9 cellular contexts compared by ENCODE assay signal in genomic region chrX:145190801-145191389, GRCh38. TPM values are rescaled to one million over a fixed set of nuclear protein-coding genes. Genes with fewer than 3 reads are reported as not detected.
DNase-seq lines count a peak whose midpoint lies in the region; ATAC-seq and TF ChIP-seq lines count a peak whose summit lies in the region.
"Had no signal": no experiment of that assay in that cellular context is flagged by ENCODE, and none has a peak within 500 bp of the region (broad histone marks: within the 10 kb centered on the region; RNA-seq: fewer than 3 reads in every experiment).

No MANE protein-coding gene starts in this region.

- TF ChIP-seq CTCF in H9 (conservative IDR thresholded peaks at IDR 0.05): peak; percentile 62
- TF ChIP-seq CTCF in WERI-Rb-1 (IDR thresholded peaks at IDR 0.05; ENCODE audit: low read depth, low read length): 0 out of 2 replicates have a peak, but pooled peaks have one; percentile 20
- no peak for TF ChIP-seq CTCF in WTC11 (IDR thresholded peaks at IDR 0.05)

- H3K9me3 Mint-ChIP-seq in H9 (peaks cover 49% of the 10 kb centered on the region in 2 experiments), WTC11 (peaks cover 48% of the 10 kb centered on the region)

- H3K36me3 ChIP-seq in WERI-Rb-1: no peaks in the 10 kb centered on the region

- H3K4ac ChIP-seq in H9 (ENCODE audit: low read depth, low read length): no peak overlapping the region

- H2BK15ac ChIP-seq in H9 (ENCODE audit: low read depth, low read length): no peak overlapping the region

- H3K9me3 ChIP-seq in H9 (ENCODE audit: control insufficient read depth, low read depth, low read length) (peaks cover 20% of the 10 kb centered on the region), WERI-Rb-1 (ENCODE audit: severe bottlenecking) (no peaks in the 10 kb centered on the region)

- H3K4me1 ChIP-seq in H9 (ENCODE audit: insufficient read depth, low read length): no peaks in the 10 kb centered on the region

- no peaks in the 10 kb centered on the region for H3K23me2 ChIP-seq in H9 (ENCODE audit: insufficient read length, low read depth, low read length, poor library complexity, severe bottlenecking)

- no peak overlapping the region for H3T11ph ChIP-seq in H9 (ENCODE audit: low read length)

- H3K27me3 Mint-ChIP-seq in H9 (ENCODE audit: low read depth) (no peaks in the 10 kb centered on the region; the same call in none of the 2 replicates), WTC11 (ENCODE audit: low read depth) (peaks cover 3% of the 10 kb centered on the region)
- H3K27me3 Mint-ChIP-seq: central memory CD8-positive, alpha-beta T cell had no signal

- H3K4me1 Mint-ChIP-seq in H9 (no peaks in the 10 kb centered on the region), WTC11 (no peaks in the 10 kb centered on the region)
- H3K4me1 Mint-ChIP-seq: central memory CD8-positive, alpha-beta T cell had no signal

- no peak overlapping the region for H3K4me2 ChIP-seq in H9 (ENCODE audit: insufficient read depth, insufficient read length, low read length)

- no peak overlapping the region for H3K27ac ChIP-seq in H9 (ENCODE audit: insufficient read length, low read depth, low read length)
- no peak overlapping the region for H3K27ac ChIP-seq in WERI-Rb-1

- no peak overlapping the region for H4K8ac ChIP-seq in H9 (replicated peaks; ENCODE audit: insufficient read length, low read depth, low read length)

- no CpG with 5 or more reads among the region's 3 CpGs for WGBS in H9 (ENCODE audit: extremely low coverage, insufficient read length, low lambda C conversion rate)

- no peaks in the 10 kb centered on the region for H3K79me1 ChIP-seq in H9 (ENCODE audit: insufficient read depth, low read depth, low read length, poor library complexity, severe bottlenecking)

- POLR2A ChIA-PET in WTC11 (lab: Charles Lee): no interaction called here

- H2AFZ ChIP-seq in H9 (ENCODE audit: low read length): no peak overlapping the region

- no peak overlapping the region for H3K56ac ChIP-seq in H9 (ENCODE audit: insufficient read length, low read depth, low read length)

- no peak overlapping the region for H4K91ac ChIP-seq in H9 (ENCODE audit: insufficient read length, low read depth, low read length)

- no peak overlapping the region for H3K9ac ChIP-seq in H9 (ENCODE audit: extremely low read depth, insufficient read length, low read length)

- no peak overlapping the region for H4K5ac ChIP-seq in H9 (ENCODE audit: insufficient read length, low read depth, low read length)

- H3K18ac ChIP-seq in H9 (ENCODE audit: insufficient read length, low read depth, low read length): no peak overlapping the region

- H3K27me3 ChIP-seq in H9 (ENCODE audit: insufficient read depth, low read length) (no peaks in the 10 kb centered on the region), WERI-Rb-1 (ENCODE audit: insufficient read depth, low read depth, severe bottlenecking) (peaks cover 31% of the 10 kb centered on the region)

- DNase-seq in CD1c-positive myeloid dendritic cell (ENCODE audit: extremely low spot score) (peak; percentile 1), H9 (no peak), WERI-Rb-1 (no peak), left kidney (ENCODE audit: low read depth, low spot score) (peak; percentile 16), mucosa of gallbladder (ENCODE audit: low spot score) (no peak), WTC11 (ENCODE audit: low spot score) (no peak)

- H2BK20ac ChIP-seq in H9 (ENCODE audit: low read depth, low read length, poor library complexity, severe bottlenecking): no peak overlapping the region

- no peak overlapping the region for H2BK120ac ChIP-seq in H9 (ENCODE audit: low read depth, low read length, poor library complexity, severe bottlenecking)

- ATAC-seq in GM21528 (IDR thresholded peaks at IDR 0.05; ENCODE audit: low FRiP score, unreplicated experiment) (no peak), WTC11 (no peak), GM18858 (IDR thresholded peaks at IDR 0.05; ENCODE audit: unreplicated experiment) (no peak)

- no peak overlapping the region for H3K23ac ChIP-seq in H9 (ENCODE audit: insufficient read length, low read depth, low read length)

- H3K27ac Mint-ChIP-seq in H9 (no peak overlapping the region), WTC11 (no peak overlapping the region)

- no peak overlapping the region for H3K4me3 ChIP-seq in WERI-Rb-1 (ENCODE audit: low read depth, low read length)

- no peaks in the 10 kb centered on the region for H4K20me1 ChIP-seq in H9 (ENCODE audit: control insufficient read depth, insufficient read depth, insufficient read length)

- no peak overlapping the region for H2BK12ac ChIP-seq in H9 (ENCODE audit: insufficient read length, low read depth, low read length)

- no peak overlapping the region for H2AK5ac ChIP-seq in H9 (ENCODE audit: insufficient read length, low read length)

- H3K36me3 Mint-ChIP-seq in H9 (ENCODE audit: insufficient read depth in 1 of 3, low read depth in 3 of 3) (peaks cover 0 to 2% (median 0%) of the 10 kb centered on the region in 3 experiments; a peak in 1 of 7 replicates), WTC11 (peaks cover 20% of the 10 kb centered on the region)

- H3K4me3 Mint-ChIP-seq in H9 (no peak overlapping the region), WTC11 (no peak overlapping the region)
- H3K4me3 Mint-ChIP-seq: central memory CD8-positive, alpha-beta T cell had no signal

- CTCF ChIA-PET in WTC11 (lab: Charles Lee): no interaction called here

- H3K14ac ChIP-seq in H9 (ENCODE audit: insufficient read depth, low read length): no peak overlapping the region

- H2BK5ac ChIP-seq in H9 (ENCODE audit: insufficient read length, low read length): no peak overlapping the region

- H3K79me2 ChIP-seq in H9 (ENCODE audit: insufficient read depth, low read length): no peaks in the 10 kb centered on the region

TF ChIP-seq in WTC11, 78 proteins besides CTCF, POLR2A, EP300 and RAD21:
- TF ChIP-seq PREB (CRISPR knock-in tag; IDR thresholded peaks at IDR 0.05; ENCODE audit: borderline replicate concordance) (no peak), ZSCAN18 (CRISPR knock-in tag; IDR thresholded peaks at IDR 0.05) (no peak), FOXK1 (CRISPR knock-in tag; IDR thresholded peaks at IDR 0.05) (no peak), GRHL2 (CRISPR knock-in tag; IDR thresholded peaks at IDR 0.05; ENCODE audit: insufficient replicate concordance, severe bottlenecking) (no peak)

RNA-seq across cellular contexts. Expression of gene SPANXN1, which starts 56.4 kb away (rescaled TPM):
- total RNA-seq in H9 (2021) (not detected in 2 replicates), mucosa of gallbladder (not detected), WTC11 (2021) (not detected in 3 replicates)

Comparison
In these comparisons a context has a peak if more than half of its experiments do, and no peak if none do; other contexts are left out.
1. DNase-seq: peak in CD1c-positive myeloid dendritic cell (single experiment) and left kidney (single experiment); none in H9 (single experiment), WERI-Rb-1 (single experiment), mucosa of gallbladder (single experiment) and WTC11 (single experiment).